Comparison of ENCODE assay signal across 1 cellular context in the genomic region with DNA sequence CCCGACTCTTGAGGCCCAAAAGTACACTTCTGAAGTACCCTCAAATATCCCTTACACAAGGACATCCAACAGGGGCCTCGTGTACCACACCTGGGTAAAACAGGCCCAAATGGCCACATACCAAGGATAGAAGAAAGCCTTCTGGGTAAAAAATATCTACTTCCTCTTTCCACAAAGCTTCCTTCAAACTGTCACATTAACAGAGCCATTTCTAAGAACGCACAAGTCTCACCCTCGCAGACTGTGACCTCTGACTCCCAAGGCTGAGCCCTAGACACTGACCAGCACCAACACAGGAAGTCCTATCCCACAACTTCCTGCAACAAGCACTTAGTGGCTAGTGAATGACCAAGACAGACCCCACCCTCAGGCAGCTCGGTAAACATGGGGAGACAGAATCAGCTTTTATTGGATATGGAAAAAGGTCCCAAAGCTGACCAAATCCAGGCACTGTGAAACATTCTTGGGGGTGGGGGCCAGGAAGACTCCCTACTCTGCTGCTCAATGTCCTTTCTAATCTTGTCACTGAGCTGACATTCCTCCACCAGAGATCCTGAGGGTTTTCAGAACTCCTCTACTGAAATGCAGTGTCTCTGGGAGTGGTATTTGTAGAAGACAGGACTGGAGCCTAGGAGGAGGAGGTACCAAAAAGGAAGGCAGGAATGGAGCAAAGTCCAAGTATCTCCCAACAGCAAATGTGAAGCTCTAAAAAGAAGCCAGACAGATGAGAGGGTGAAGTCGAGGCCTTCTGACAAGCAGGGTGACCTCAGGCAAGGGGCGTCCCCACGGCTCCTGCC.
A peak's percentile ranks its signal among the peaks of the same experiment; 100 is the strongest.
TF ChIP-seq lines count a peak whose summit lies in the region.

No MANE protein-coding gene starts in this region.

TF ChIP-seq in K562, 482 proteins besides CTCF, POLR2A, EP300 and RAD21 (continued from another document):
- TF ChIP-seq, protein P1, sequence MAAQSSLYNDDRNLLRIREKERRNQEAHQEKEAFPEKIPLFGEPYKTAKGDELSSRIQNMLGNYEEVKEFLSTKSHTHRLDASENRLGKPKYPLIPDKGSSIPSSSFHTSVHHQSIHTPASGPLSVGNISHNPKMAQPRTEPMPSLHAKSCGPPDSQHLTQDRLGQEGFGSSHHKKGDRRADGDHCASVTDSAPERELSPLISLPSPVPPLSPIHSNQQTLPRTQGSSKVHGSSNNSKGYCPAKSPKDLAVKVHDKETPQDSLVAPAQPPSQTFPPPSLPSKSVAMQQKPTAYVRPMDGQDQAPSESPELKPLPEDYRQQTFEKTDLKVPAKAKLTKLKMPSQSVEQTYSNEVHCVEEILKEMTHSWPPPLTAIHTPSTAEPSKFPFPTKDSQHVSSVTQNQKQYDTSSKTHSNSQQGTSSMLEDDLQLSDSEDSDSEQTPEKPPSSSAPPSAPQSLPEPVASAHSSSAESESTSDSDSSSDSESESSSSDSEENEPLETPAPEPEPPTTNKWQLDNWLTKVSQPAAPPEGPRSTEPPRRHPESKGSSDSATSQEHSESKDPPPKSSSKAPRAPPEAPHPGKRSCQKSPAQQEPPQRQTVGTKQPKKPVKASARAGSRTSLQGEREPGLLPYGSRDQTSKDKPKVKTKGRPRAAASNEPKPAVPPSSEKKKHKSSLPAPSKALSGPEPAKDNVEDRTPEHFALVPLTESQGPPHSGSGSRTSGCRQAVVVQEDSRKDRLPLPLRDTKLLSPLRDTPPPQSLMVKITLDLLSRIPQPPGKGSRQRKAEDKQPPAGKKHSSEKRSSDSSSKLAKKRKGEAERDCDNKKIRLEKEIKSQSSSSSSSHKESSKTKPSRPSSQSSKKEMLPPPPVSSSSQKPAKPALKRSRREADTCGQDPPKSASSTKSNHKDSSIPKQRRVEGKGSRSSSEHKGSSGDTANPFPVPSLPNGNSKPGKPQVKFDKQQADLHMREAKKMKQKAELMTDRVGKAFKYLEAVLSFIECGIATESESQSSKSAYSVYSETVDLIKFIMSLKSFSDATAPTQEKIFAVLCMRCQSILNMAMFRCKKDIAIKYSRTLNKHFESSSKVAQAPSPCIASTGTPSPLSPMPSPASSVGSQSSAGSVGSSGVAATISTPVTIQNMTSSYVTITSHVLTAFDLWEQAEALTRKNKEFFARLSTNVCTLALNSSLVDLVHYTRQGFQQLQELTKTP (IDR thresholded peaks at IDR 0.05; ENCODE audit: low read depth in 1 of 2, partially characterized antibody in 2 of 2), result peak; percentile 32 to 39
